ENCODE assay signal across 8 cellular contexts in genomic region chr12:47773858-47774580, GRCh38. TPM values are rescaled to one million over a fixed set of nuclear protein-coding genes. Genes with fewer than 3 reads are reported as not detected.
DNase-seq lines count a peak whose midpoint lies in the region; TF ChIP-seq lines count a peak whose summit lies in the region.

No MANE protein-coding gene starts in this region.

- no peaks in the 10 kb centered on the region for H3K36me3 ChIP-seq in Peyer's patch
- H3K36me3 ChIP-seq in esophagus muscularis mucosa = no peaks in the 10 kb centered on the region
- H3K36me3 ChIP-seq in ovary = no peaks in the 10 kb centered on the region

- peak overlapping the region; percentile 90 to 100 (median 98) for H3K4me3 ChIP-seq in Peyer's patch
- peak overlapping the region; percentile 82 to 97 (median 96) for H3K4me3 ChIP-seq in esophagus muscularis mucosa
- peak overlapping the region; percentile 61 for H3K4me3 ChIP-seq in ovary

- no peaks in the 10 kb centered on the region for H3K9me3 ChIP-seq in Peyer's patch
- no peaks in the 10 kb centered on the region for H3K9me3 ChIP-seq in esophagus muscularis mucosa
- no peaks in the 10 kb centered on the region for H3K9me3 ChIP-seq in ovary

- H3K27me3 ChIP-seq in Peyer's patch = no peaks in the 10 kb centered on the region
- H3K27me3 ChIP-seq in esophagus muscularis mucosa = no peaks in the 10 kb centered on the region
- H3K27me3 ChIP-seq in ovary = no peaks in the 10 kb centered on the region

- H3K27ac ChIP-seq in Peyer's patch (peak overlapping the region; percentile 80 to 89 (median 88)), esophagus muscularis mucosa (replicated peaks in 1 of 4) (peak overlapping the region; percentile 84 to 94 (median 90)), ovary (peak overlapping the region; percentile 76)

- no peak for TF ChIP-seq CTCF in Peyer's patch (IDR thresholded peaks at IDR 0.05)
- no peak for TF ChIP-seq CTCF in esophagus muscularis mucosa (IDR thresholded peaks at IDR 0.05)
- no peak for TF ChIP-seq CTCF in ovary (IDR thresholded peaks at IDR 0.05)

- peaks cover 0 to 33% (median 5%) of the 10 kb centered on the region in 4 donors for H3K4me1 ChIP-seq in Peyer's patch
- H3K4me1 ChIP-seq in esophagus muscularis mucosa = peaks cover 58 to 77% (median 71%) of the 10 kb centered on the region in 4 donors
- peaks cover 35% of the 10 kb centered on the region for H3K4me1 ChIP-seq in ovary (ENCODE audit: insufficient read depth)

- TF ChIP-seq POLR2A in Peyer's patch (IDR thresholded peaks at IDR 0.05) = no peak
- no peak for TF ChIP-seq POLR2A in esophagus muscularis mucosa (IDR thresholded peaks at IDR 0.05; ENCODE audit: low read depth)
- TF ChIP-seq POLR2A in ovary (IDR thresholded peaks at IDR 0.05) = no peak

- 51% methylated on average over 14 of the region's 14 CpGs for WGBS in esophagus muscularis mucosa
- WGBS in ovary, 3 donors = 55 to 56% (median 55%) methylated on average over 14 of the region's 14 CpGs

- DNase-seq in ELF-1 (ENCODE audit: low read depth, low spot score) (peak; percentile 17), Peyer's patch (no peak), esophagus muscularis mucosa (ENCODE audit: extremely low spot score) (no peak), ovary (peak in 1 of 5 donors; percentile 38), NCI-H510A (lab: John Stamatoyannopoulos, UW) (no peak), activated gamma-delta T cell (lab: John Stamatoyannopoulos, UW) (no peak), medulla oblongata (ENCODE audit: extremely low spot score) (no peak), pons (ENCODE audit: low spot score) (no peak)

- no peak for TF ChIP-seq EP300 in esophagus muscularis mucosa (IDR thresholded peaks at IDR 0.05)
- TF ChIP-seq EP300 in ovary (IDR thresholded peaks at IDR 0.05) = no peak

- intact Hi-C loops in esophagus muscularis mucosa (cut with DNase I) = no loop called here
- intact Hi-C loops in ovary (cut with DNase I) = no loop called here

RNA-seq across cellular contexts. Expression of gene SLC48A1, which starts 1.0 kb away (rescaled TPM):
- 10 to 100 TPM; 14.9 to 21.5 (median 15.9) TPM for total RNA-seq in Peyer's patch
- 10 to 100 TPM; 34.5 to 56.0 (median 40.7) TPM for total RNA-seq in esophagus muscularis mucosa
- total RNA-seq in ovary = 100 to 1,000 TPM in 2 of 7 donors, 10 to 100 TPM in 5; 36.7 to 143 (median 98.3) TPM
- 10 to 100 TPM; 24.1 to 41.1 TPM for polyA plus RNA-seq in ovary

RNA-seq across cellular contexts. Expression of gene RAPGEF3, which starts 15.3 kb away (rescaled TPM):
- total RNA-seq in Peyer's patch (10 to 100 TPM in 3 of 4 donors, 1 to 10 TPM in 1; 4.9 to 33.0 (median 16.9) TPM), esophagus muscularis mucosa (10 to 100 TPM; 18.3 to 48.2 (median 32.5) TPM), ovary (100 to 1,000 TPM in 3 of 7 donors, 10 to 100 TPM in 4; 50.4 to 132 (median 93.5) TPM)
- 10 to 100 TPM; 16.9 to 68.4 TPM for polyA plus RNA-seq in ovary

RNA-seq across cellular contexts. Expression of gene HDAC7, which starts 45.7 kb away (rescaled TPM):
- 10 to 100 TPM in 3 of 4 donors, 1 to 10 TPM in 1; 9.8 to 80.9 (median 36.8) TPM for total RNA-seq in Peyer's patch
- 100 to 1,000 TPM in 1 of 4 donors, 10 to 100 TPM in 3; 58.3 to 105 (median 82.5) TPM for total RNA-seq in esophagus muscularis mucosa
- 100 to 1,000 TPM in 5 of 7 donors, 10 to 100 TPM in 2; 47.2 to 151 (median 103) TPM for total RNA-seq in ovary
- 10 to 100 TPM; 40.1 to 79.4 TPM for polyA plus RNA-seq in ovary

RNA-seq across cellular contexts. Expression of gene ENDOU, which starts 48.7 kb away (rescaled TPM):
- total RNA-seq in Peyer's patch (not detected), esophagus muscularis mucosa (1 to 10 TPM in 1 of 4 donors, under 1 TPM in 1, not detected in 2; 0.39 to 2.0 TPM), ovary (1 to 10 TPM in 5 of 7 donors, under 1 TPM in 2; 0.69 to 3.6 (median 1.3) TPM)
- polyA plus RNA-seq in ovary = 1 to 10 TPM; 1.4 to 1.6 TPM
